31 cellular contexts compared by ENCODE assay signal in the genomic region with DNA sequence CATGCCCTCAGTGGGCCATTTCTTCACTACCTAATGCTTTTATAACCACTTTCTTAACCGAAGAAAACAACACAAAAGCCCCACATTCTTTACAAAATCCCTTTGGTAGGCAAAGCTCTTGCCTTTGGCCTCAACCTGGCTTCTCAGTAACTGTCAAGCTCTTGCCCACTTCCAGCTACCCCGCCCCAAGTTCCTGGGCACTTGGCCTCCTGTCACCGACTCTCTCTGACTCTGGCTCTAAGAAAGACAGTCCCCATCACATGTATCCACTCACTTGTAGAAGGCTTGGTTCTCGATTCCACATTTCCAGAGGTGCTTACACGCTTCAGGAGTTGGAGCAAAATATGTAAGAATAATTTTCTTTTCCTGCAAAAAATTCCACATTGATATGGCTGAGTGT.
"Had no signal": no experiment of that assay in that cellular context is flagged by ENCODE, and none has a peak within 500 bp of the region (broad histone marks: within the 10 kb centered on the region; RNA-seq: fewer than 3 reads in every experiment).

No MANE protein-coding gene starts in this region.

- H3K27ac Mint-ChIP-seq: activated B cell treated with CpG ODN at 0.5 μM for 24 hours; activated CD4-positive, alpha-beta memory T cell treated with anti-CD3 and anti-CD28 coated beads, Interleukin-2, amount 10 ng/mL, durations not matched to agents 7 days and 5 days; activated naive CD4-positive, alpha-beta T cell treated with anti-CD3 and anti-CD28 coated beads, Interleukin-2, amount 10 ng/mL, durations not matched to agents 7 days and 5 days; activated naive CD4-positive, alpha-beta T cell treated with anti-CD3 and anti-CD28 coated beads, Interleukin-2, amount 50 U/mL, for 72 hours; activated naive CD8-positive, alpha-beta T cell treated with anti-CD3 and anti-CD28 coated beads, Interleukin-2, amount 50 U/mL, for 24 hours; activated T-cell treated with anti-CD3 and anti-CD28 coated beads, Interleukin-2, amount 50 U/mL, for 24 hours; brain; dendritic cell treated with granulocyte-macrophage colony-stimulating factor and Interleukin-4, amounts not matched to agents 40 ng/mL and 50 ng/mL, for 4 days; endodermal cell; T-cell; T-helper 1 cell treated with Interleukin-12 subunit alpha and Interleukin-12 subunit beta and Interleukin-4 antibody, amounts not matched to agents 30 μg/mL and 1 μg/mL, for 36 hours; T-helper 2 cell treated with Interferon-gamma antibody and Interleukin-4, amounts not matched to agents 5 μg/mL and 100 μg/mL, for 36 hours had no signal

- H3K9me3 Mint-ChIP-seq: activated B cell treated with CpG ODN at 0.5 μM for 24 hours; activated CD4-positive, alpha-beta memory T cell treated with anti-CD3 and anti-CD28 coated beads, Interleukin-2, amount 10 ng/mL, durations not matched to agents 7 days and 5 days; activated naive CD4-positive, alpha-beta T cell treated with anti-CD3 and anti-CD28 coated beads, Interleukin-2, amount 10 ng/mL, durations not matched to agents 7 days and 5 days; activated naive CD4-positive, alpha-beta T cell treated with anti-CD3 and anti-CD28 coated beads, Interleukin-2, amount 50 U/mL, for 72 hours; activated naive CD8-positive, alpha-beta T cell treated with anti-CD3 and anti-CD28 coated beads, Interleukin-2, amount 50 U/mL, for 24 hours; activated T-cell treated with anti-CD3 and anti-CD28 coated beads, Interleukin-2, amount 50 U/mL, for 24 hours; brain; central memory CD8-positive, alpha-beta T cell; dendritic cell treated with granulocyte-macrophage colony-stimulating factor and Interleukin-4, amounts not matched to agents 40 ng/mL and 50 ng/mL, for 4 days; endodermal cell; T-cell; T-helper 1 cell treated with Interleukin-12 subunit alpha and Interleukin-12 subunit beta and Interleukin-4 antibody, amounts not matched to agents 30 μg/mL and 1 μg/mL, for 36 hours; T-helper 2 cell treated with Interferon-gamma antibody and Interleukin-4, amounts not matched to agents 5 μg/mL and 100 μg/mL, for 36 hours had no signal

- H3K27ac ChIP-seq: adrenal gland, ascending aorta, breast epithelium, coronary artery, WERI-Rb-1 had no signal

- H3K9me3 ChIP-seq: adrenal gland, ascending aorta, breast epithelium had no signal

- H3K4me1 Mint-ChIP-seq: activated B cell treated with CpG ODN at 0.5 μM for 24 hours; activated CD4-positive, alpha-beta memory T cell treated with anti-CD3 and anti-CD28 coated beads, Interleukin-2, amount 10 ng/mL, durations not matched to agents 7 days and 5 days; activated naive CD4-positive, alpha-beta T cell treated with anti-CD3 and anti-CD28 coated beads, Interleukin-2, amount 10 ng/mL, durations not matched to agents 7 days and 5 days; brain; central memory CD8-positive, alpha-beta T cell; T-cell had no signal

- DNase-seq: activated B cell treated with CpG ODN at 0.5 μM for 24 hours; activated CD4-positive, alpha-beta memory T cell treated with anti-CD3 and anti-CD28 coated beads, Interleukin-2, amount 10 ng/mL, durations not matched to agents 7 days and 5 days; activated CD4-positive, alpha-beta T cell treated with anti-CD3 and anti-CD28 coated beads for 48 hours; activated CD8-positive, alpha-beta memory T cell treated with anti-CD3 and anti-CD28 coated beads, Interleukin-2, amount 50 U/mL, for 48 hours; activated gamma-delta T cell; activated naive CD4-positive, alpha-beta T cell; activated naive CD4-positive, alpha-beta T cell treated with anti-CD3 and anti-CD28 coated beads, Interleukin-2, amount 10 ng/mL, durations not matched to agents 7 days and 5 days; activated naive CD8-positive, alpha-beta T cell treated with anti-CD3 and anti-CD28 coated beads, Interleukin-2, amount 50 U/mL, for 24 hours; activated T-cell treated with anti-CD3 and anti-CD28 coated beads for 4 hours; activated T-cell treated with anti-CD3 and anti-CD28 coated beads, Interleukin-2, amount 50 U/mL, for 24 hours; adrenal gland; dorsolateral prefrontal cortex; effector memory CD4-positive, alpha-beta T cell; endodermal cell; foreskin fibroblast; SW 1271; T-cell; T1000; WERI-Rb-1 had no signal

- ATAC-seq: activated CD4-positive, CD25-positive, alpha-beta regulatory T cell treated with anti-CD3 and anti-CD28 coated beads, Interleukin-2, amount 50 U/mL, for 24 hours; activated naive CD4-positive, alpha-beta T cell treated with anti-CD3 and anti-CD28 coated beads, Interleukin-2, amount 50 U/mL, for 72 hours; activated naive CD8-positive, alpha-beta T cell treated with anti-CD3 and anti-CD28 coated beads, Interleukin-2, amount 50 U/mL, for 24 hours; esophagus mucosa; T-cell had no signal

- H3K4me3 Mint-ChIP-seq: activated B cell treated with CpG ODN at 0.5 μM for 24 hours; activated CD4-positive, alpha-beta memory T cell treated with anti-CD3 and anti-CD28 coated beads, Interleukin-2, amount 10 ng/mL, durations not matched to agents 7 days and 5 days; activated naive CD4-positive, alpha-beta T cell treated with anti-CD3 and anti-CD28 coated beads, Interleukin-2, amount 10 ng/mL, durations not matched to agents 7 days and 5 days; activated naive CD8-positive, alpha-beta T cell treated with anti-CD3 and anti-CD28 coated beads, Interleukin-2, amount 50 U/mL, for 24 hours; activated T-cell treated with anti-CD3 and anti-CD28 coated beads, Interleukin-2, amount 50 U/mL, for 24 hours; brain; central memory CD8-positive, alpha-beta T cell; dendritic cell treated with granulocyte-macrophage colony-stimulating factor and Interleukin-4, amounts not matched to agents 40 ng/mL and 50 ng/mL, for 4 days; endodermal cell; T-cell; T-helper 1 cell treated with Interleukin-12 subunit alpha and Interleukin-12 subunit beta and Interleukin-4 antibody, amounts not matched to agents 30 μg/mL and 1 μg/mL, for 36 hours; T-helper 2 cell treated with Interferon-gamma antibody and Interleukin-4, amounts not matched to agents 5 μg/mL and 100 μg/mL, for 36 hours had no signal

- H3K4me3 ChIP-seq: adrenal gland, ascending aorta, breast epithelium, cardiac muscle cell, coronary artery, dorsolateral prefrontal cortex had no signal

- H3K36me3 ChIP-seq: adrenal gland, ascending aorta, breast epithelium, cardiac muscle cell had no signal

- H3K27me3 ChIP-seq: adrenal gland, ascending aorta, breast epithelium, cardiac muscle cell, dorsolateral prefrontal cortex had no signal

- H3K36me3 Mint-ChIP-seq: T-cell had no signal

- H3K4me1 ChIP-seq: adrenal gland, ascending aorta, breast epithelium had no signal

- H3K27me3 Mint-ChIP-seq: activated B cell treated with CpG ODN at 0.5 μM for 24 hours; activated CD4-positive, alpha-beta memory T cell treated with anti-CD3 and anti-CD28 coated beads, Interleukin-2, amount 10 ng/mL, durations not matched to agents 7 days and 5 days; activated naive CD4-positive, alpha-beta T cell treated with anti-CD3 and anti-CD28 coated beads, Interleukin-2, amount 10 ng/mL, durations not matched to agents 7 days and 5 days; activated naive CD8-positive, alpha-beta T cell treated with anti-CD3 and anti-CD28 coated beads, Interleukin-2, amount 50 U/mL, for 24 hours; activated T-cell treated with anti-CD3 and anti-CD28 coated beads, Interleukin-2, amount 50 U/mL, for 24 hours; central memory CD8-positive, alpha-beta T cell; dendritic cell treated with granulocyte-macrophage colony-stimulating factor and Interleukin-4, amounts not matched to agents 40 ng/mL and 50 ng/mL, for 4 days; T-cell had no signal
